In the genomic region with DNA sequence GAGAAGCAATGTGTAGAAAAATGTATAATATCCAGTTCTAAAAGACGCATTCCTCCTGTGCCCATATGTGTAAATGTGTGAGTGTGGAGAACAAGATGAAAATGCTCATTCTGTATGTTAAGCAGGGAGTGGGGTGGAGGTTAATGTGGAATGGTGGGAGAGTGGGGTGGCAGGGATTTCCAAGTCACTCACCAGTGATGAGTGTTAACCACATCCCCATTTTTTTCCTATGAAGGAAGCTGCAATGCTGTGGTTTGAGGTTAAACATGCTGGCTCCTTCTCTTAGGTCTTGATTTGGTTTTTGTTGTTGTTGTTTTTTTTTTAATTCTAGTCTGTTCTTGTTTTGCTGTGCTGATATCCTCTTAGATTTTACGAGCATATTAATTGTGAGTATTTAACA, we compare ENCODE assay signal across 12 cellular contexts.
DNase-seq lines count a peak whose midpoint lies in the region; ATAC-seq, FAIRE-seq and TF ChIP-seq lines count a peak whose summit lies in the region.
"Had no signal": no experiment of that assay in that cellular context is flagged by ENCODE, and none has a peak within 500 bp of the region (broad histone marks: within the 10 kb centered on the region; RNA-seq: fewer than 3 reads in every experiment).

No MANE protein-coding gene starts in this region.

- H3K4me1 ChIP-seq in astrocyte (ENCODE audit: insufficient read depth, low read length) = peaks cover 38% of the 10 kb centered on the region
- peaks cover 3 to 34% of the 10 kb centered on the region in 2 donors for H3K4me1 ChIP-seq in left lung
- H3K4me1 ChIP-seq in sigmoid colon = peaks cover 0 to 57% (median 31%) of the 10 kb centered on the region in 4 donors

- H3K4me1 Mint-ChIP-seq in astrocyte (ENCODE audit: low read depth, unreplicated experiment) = peaks cover 72% of the 10 kb centered on the region

- peak overlapping the region; percentile 87 for H3K27ac ChIP-seq in astrocyte (ENCODE audit: low read depth, low read length)
- no peak overlapping the region for H3K27ac ChIP-seq in left lung
- no peak overlapping the region for H3K27ac ChIP-seq in sigmoid colon
- H3K27ac ChIP-seq: right lobe of liver had no signal

- no peaks in the 10 kb centered on the region for H4K20me1 ChIP-seq in astrocyte (ENCODE audit: insufficient read depth, low read length)

- peak; percentile 42 for ATAC-seq in left lung
- ATAC-seq: activated CD4-positive, CD25-positive, alpha-beta regulatory T cell treated with anti-CD3 and anti-CD28 coated beads, Interleukin-2, amount 50 U/mL, for 24 hours had no signal

- no peak for TF ChIP-seq CTCF in astrocyte (IDR thresholded peaks at IDR 0.05; ENCODE audit: insufficient read depth, low read depth, low read length)
- TF ChIP-seq CTCF in left lung (IDR thresholded peaks at IDR 0.05) = no peak
- no peak for TF ChIP-seq CTCF in sigmoid colon (IDR thresholded peaks at IDR 0.05)

- peak; percentile 98 for FAIRE-seq in astrocyte (lab: Jason Lieb, UNC)

- peak overlapping the region; percentile 71 for H3K4me2 ChIP-seq in astrocyte (ENCODE audit: low read length)

- H3K27me3 Mint-ChIP-seq in astrocyte (ENCODE audit: low read depth, unreplicated experiment) = no peaks in the 10 kb centered on the region
- H3K27me3 Mint-ChIP-seq: brain had no signal

- H3K36me3 Mint-ChIP-seq in astrocyte (ENCODE audit: low read depth, unreplicated experiment) = no peaks in the 10 kb centered on the region

- no peak for TF ChIP-seq EP300 in sigmoid colon (IDR thresholded peaks at IDR 0.05)

- peaks cover 15% of the 10 kb centered on the region for H3K79me2 ChIP-seq in astrocyte (ENCODE audit: insufficient read depth, low read length)

- H2AFZ ChIP-seq in astrocyte (ENCODE audit: low read depth, low read length) = peak overlapping the region; percentile 1

- H3K9me3 ChIP-seq in astrocyte (ENCODE audit: insufficient read depth, low read depth, low read length) (no peaks in the 10 kb centered on the region), left lung (no peaks in the 10 kb centered on the region), sigmoid colon (no peaks in the 10 kb centered on the region)
- H3K9me3 ChIP-seq: right lobe of liver had no signal

- H3K4me3 ChIP-seq in astrocyte (ENCODE audit: insufficient read depth, low read depth, low read length) (no peak overlapping the region), left lung (no peak overlapping the region), sigmoid colon (no peak overlapping the region)
- H3K4me3 ChIP-seq: right lobe of liver had no signal

- H3K27me3 ChIP-seq in astrocyte (ENCODE audit: insufficient read depth, low read length) = no peaks in the 10 kb centered on the region
- peaks cover 0 to 25% of the 10 kb centered on the region in 2 donors for H3K27me3 ChIP-seq in left lung
- H3K27me3 ChIP-seq in sigmoid colon = no peaks in the 10 kb centered on the region
- H3K27me3 ChIP-seq: right lobe of liver had no signal

- TF ChIP-seq POLR2A in sigmoid colon (IDR thresholded peaks at IDR 0.05) = no peak

- peak overlapping the region; percentile 98 for H3K27ac Mint-ChIP-seq in astrocyte (ENCODE audit: unreplicated experiment)

- peak; percentile 79 for DNase-seq in AG20443 (ENCODE audit: low spot score)
- DNase-seq in LoVo (ENCODE audit: low spot score) = peak; percentile 55
- peak; percentile 96 for DNase-seq in astrocyte (ENCODE audit: low read depth)
- DNase-seq in left lung = no peak
- DNase-seq in nucleus accumbens (lab: John Stamatoyannopoulos, UW) = no peak
- no peak for DNase-seq in medulla oblongata (ENCODE audit: extremely low spot score)
- no peak for DNase-seq in stimulated activated CD4-positive, alpha-beta T cell treated with anti-CD3 and anti-CD28 coated beads, Interleukin-2, amount 100 ng/mL, for 24 hours
- DNase-seq in sigmoid colon = no peak
- DNase-seq: NCI-H526 treated with DMSO at 0.1 percent for 48 hours, right lobe of liver had no signal

- 77 to 91% methylated on average over 2 of the region's 2 CpGs for WGBS in sigmoid colon, 2 donors

- H3K4me3 Mint-ChIP-seq in astrocyte (ENCODE audit: unreplicated experiment) = peak overlapping the region; percentile 66
- H3K4me3 Mint-ChIP-seq: brain had no signal

- H3K9me3 Mint-ChIP-seq in astrocyte (ENCODE audit: unreplicated experiment) = no peaks in the 10 kb centered on the region
- H3K9me3 Mint-ChIP-seq: brain had no signal

- peak overlapping the region; percentile 64 for H3K9ac ChIP-seq in astrocyte (ENCODE audit: low read length)

- H3K36me3 ChIP-seq in astrocyte (ENCODE audit: insufficient read depth, low read length) = no peaks in the 10 kb centered on the region
- H3K36me3 ChIP-seq in left lung = no peaks in the 10 kb centered on the region
- H3K36me3 ChIP-seq in sigmoid colon = no peaks in the 10 kb centered on the region
- H3K36me3 ChIP-seq: right lobe of liver had no signal

- intact Hi-C loops in left lung (cut with DNase I) (no loop called here), sigmoid colon (cut with DNase I) (no loop called here)

Comparison
In these comparisons a context has a peak if more than half of its experiments do, and no peak if none do; other contexts are left out.
1. DNase-seq: peak in AG20443 (single experiment), LoVo (single experiment) and astrocyte (single experiment); none in left lung (0 of 2), nucleus accumbens (0 of 56), medulla oblongata (single experiment), stimulated activated CD4-positive, alpha-beta T cell treated with anti-CD3 and anti-CD28 coated beads, Interleukin-2, amount 100 ng/mL, for 24 hours (0 of 2) and sigmoid colon (single experiment).